In genomic region chr12:75945581-75945980, GRCh38 we compare ENCODE assay signal across 1 cellular context.
TF ChIP-seq lines count a peak whose summit lies in the region.

No MANE protein-coding gene starts in this region.

TF ChIP-seq in K562, 482 proteins besides CTCF, POLR2A, EP300 and RAD21 (continued from another document):
- TF ChIP-seq ZKSCAN8 (CRISPR knock-in tag; IDR thresholded peaks at IDR 0.05) (no peak), ZNF217 (CRISPR knock-in tag; IDR thresholded peaks at IDR 0.05) (no peak), THRA (IDR thresholded peaks at IDR 0.05) (no peak), CAMTA2 (CRISPR knock-in tag; conservative IDR thresholded peaks at IDR 0.05) (no peak), ZNF507 (tag; conservative IDR thresholded peaks at IDR 0.05) (no peak), NCOA6 (IDR thresholded peaks at IDR 0.05) (no peak), ZNF431 (CRISPR knock-in tag; IDR thresholded peaks at IDR 0.05) (no peak), BMI1 (IDR thresholded peaks at IDR 0.05; ENCODE audit: low read length) (no peak), DMBX1 (CRISPR knock-in tag; IDR thresholded peaks at IDR 0.05; ENCODE audit: borderline replicate concordance) (no peak)
- TF ChIP-seq, protein P1, sequence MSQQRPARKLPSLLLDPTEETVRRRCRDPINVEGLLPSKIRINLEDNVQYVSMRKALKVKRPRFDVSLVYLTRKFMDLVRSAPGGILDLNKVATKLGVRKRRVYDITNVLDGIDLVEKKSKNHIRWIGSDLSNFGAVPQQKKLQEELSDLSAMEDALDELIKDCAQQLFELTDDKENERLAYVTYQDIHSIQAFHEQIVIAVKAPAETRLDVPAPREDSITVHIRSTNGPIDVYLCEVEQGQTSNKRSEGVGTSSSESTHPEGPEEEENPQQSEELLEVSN (IDR thresholded peaks at IDR 0.05; ENCODE audit: borderline replicate concordance in 1 of 2, extremely low read depth in 1 of 2, insufficient read depth in 1 of 2, insufficient read length in 1 of 2, low read depth in 1 of 2, low read length in 1 of 2, poor library complexity in 1 of 2, severe bottlenecking in 1 of 2) = no peak
- TF ChIP-seq, protein P2, sequence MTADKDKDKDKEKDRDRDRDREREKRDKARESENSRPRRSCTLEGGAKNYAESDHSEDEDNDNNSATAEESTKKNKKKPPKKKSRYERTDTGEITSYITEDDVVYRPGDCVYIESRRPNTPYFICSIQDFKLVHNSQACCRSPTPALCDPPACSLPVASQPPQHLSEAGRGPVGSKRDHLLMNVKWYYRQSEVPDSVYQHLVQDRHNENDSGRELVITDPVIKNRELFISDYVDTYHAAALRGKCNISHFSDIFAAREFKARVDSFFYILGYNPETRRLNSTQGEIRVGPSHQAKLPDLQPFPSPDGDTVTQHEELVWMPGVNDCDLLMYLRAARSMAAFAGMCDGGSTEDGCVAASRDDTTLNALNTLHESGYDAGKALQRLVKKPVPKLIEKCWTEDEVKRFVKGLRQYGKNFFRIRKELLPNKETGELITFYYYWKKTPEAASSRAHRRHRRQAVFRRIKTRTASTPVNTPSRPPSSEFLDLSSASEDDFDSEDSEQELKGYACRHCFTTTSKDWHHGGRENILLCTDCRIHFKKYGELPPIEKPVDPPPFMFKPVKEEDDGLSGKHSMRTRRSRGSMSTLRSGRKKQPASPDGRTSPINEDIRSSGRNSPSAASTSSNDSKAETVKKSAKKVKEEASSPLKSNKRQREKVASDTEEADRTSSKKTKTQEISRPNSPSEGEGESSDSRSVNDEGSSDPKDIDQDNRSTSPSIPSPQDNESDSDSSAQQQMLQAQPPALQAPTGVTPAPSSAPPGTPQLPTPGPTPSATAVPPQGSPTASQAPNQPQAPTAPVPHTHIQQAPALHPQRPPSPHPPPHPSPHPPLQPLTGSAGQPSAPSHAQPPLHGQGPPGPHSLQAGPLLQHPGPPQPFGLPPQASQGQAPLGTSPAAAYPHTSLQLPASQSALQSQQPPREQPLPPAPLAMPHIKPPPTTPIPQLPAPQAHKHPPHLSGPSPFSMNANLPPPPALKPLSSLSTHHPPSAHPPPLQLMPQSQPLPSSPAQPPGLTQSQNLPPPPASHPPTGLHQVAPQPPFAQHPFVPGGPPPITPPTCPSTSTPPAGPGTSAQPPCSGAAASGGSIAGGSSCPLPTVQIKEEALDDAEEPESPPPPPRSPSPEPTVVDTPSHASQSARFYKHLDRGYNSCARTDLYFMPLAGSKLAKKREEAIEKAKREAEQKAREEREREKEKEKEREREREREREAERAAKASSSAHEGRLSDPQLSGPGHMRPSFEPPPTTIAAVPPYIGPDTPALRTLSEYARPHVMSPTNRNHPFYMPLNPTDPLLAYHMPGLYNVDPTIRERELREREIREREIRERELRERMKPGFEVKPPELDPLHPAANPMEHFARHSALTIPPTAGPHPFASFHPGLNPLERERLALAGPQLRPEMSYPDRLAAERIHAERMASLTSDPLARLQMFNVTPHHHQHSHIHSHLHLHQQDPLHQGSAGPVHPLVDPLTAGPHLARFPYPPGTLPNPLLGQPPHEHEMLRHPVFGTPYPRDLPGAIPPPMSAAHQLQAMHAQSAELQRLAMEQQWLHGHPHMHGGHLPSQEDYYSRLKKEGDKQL (CRISPR knock-in tag; IDR thresholded peaks at IDR 0.05; ENCODE audit: borderline replicate concordance) = no peak
TF ChIP-seq in K562: peak in this region for 0.
